28 cellular contexts compared by ENCODE assay signal in the genomic region with DNA sequence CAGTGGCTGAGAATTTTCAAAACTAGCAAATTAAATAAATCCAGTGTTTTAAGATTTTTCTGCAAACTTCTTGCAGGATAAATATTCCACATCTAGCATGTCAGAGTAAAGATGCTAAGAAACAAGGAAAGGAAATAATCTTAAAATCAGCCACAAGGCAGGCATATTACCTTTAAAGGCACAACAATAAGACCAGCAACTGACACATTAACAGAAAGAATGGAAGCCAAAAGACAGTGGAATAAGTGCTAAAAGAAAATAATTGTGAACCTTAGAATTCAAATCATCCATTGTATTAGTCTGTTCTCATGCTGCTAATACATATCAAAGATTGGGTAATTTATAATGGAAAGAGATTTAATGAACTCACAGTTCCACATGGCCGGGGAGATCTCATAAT.
"Had no signal": no experiment of that assay in that cellular context is flagged by ENCODE, and none has a peak within 500 bp of the region (broad histone marks: within the 10 kb centered on the region; RNA-seq: fewer than 3 reads in every experiment).

No MANE protein-coding gene starts in this region.

- H3K9me3 ChIP-seq: ovary, suprapubic skin, testis, transverse colon, uterus had no signal

- H3K79me2 ChIP-seq: parathyroid adenoma had no signal

- H3K9ac ChIP-seq: neural progenitor cell, parathyroid adenoma had no signal

- ATAC-seq: natural killer cell; psoas muscle; right cardiac atrium; sciatic nerve; stimulated activated memory B cell treated with anti-CD40 and anti-IgM and Interleukin-4, amounts not matched to agents 10 μg/mL and 1 μg/mL and 100 μg/mL, for 72 hours; stimulated activated naive CD8-positive, alpha-beta T cell treated with anti-CD3 and anti-CD28 coated beads, Interleukin-15, amount 100 ng/mL, for 72 hours; stimulated activated naive CD8-positive, alpha-beta T cell treated with anti-CD3 and anti-CD28 coated beads, Interleukin-15, Interleukin-2, amounts not matched to agents 100 U/mL and 50 U/mL, for 24 hours; upper lobe of right lung had no signal

- H3K4me3 ChIP-seq: neural progenitor cell, ovary, psoas muscle, skin epidermis, smooth muscle cell, spleen, suprapubic skin, testis, tibial artery, transverse colon, upper lobe of right lung, uterus had no signal

- H3K4me1 ChIP-seq: neural progenitor cell, parathyroid adenoma, psoas muscle, spleen, suprapubic skin, testis, tibial artery, transverse colon, upper lobe of right lung, uterus had no signal

- DNase-seq: natural killer cell; occipital lobe; ovary; posterior cingulate gyrus; psoas muscle; right cardiac atrium; spleen; stimulated activated CD4-positive, alpha-beta T cell treated with anti-CD3 and anti-CD28 coated beads, Interleukin-12 subunit alpha, Interleukin-12 subunit beta, amount 100 ng/mL, for 4 hours; stimulated activated CD4-positive, alpha-beta T cell treated with anti-CD3 and anti-CD28 coated beads, Interleukin-1b, Interleukin-23, amount 100 ng/mL, for 48 hours; stimulated activated CD4-positive, alpha-beta T cell treated with anti-CD3 and anti-CD28 coated beads, Interleukin-4, amount 100 ng/mL, for 1 hour; stimulated activated CD4-positive, alpha-beta T cell treated with anti-CD3 and anti-CD28 coated beads, Interleukin-4, amount 100 ng/mL, for 4 hours; stimulated activated CD8-positive, alpha-beta memory T cell treated with anti-CD3 and anti-CD28 coated beads, Interleukin-4, amount 100 ng/mL, for 48 hours; stimulated activated naive CD4-positive, alpha-beta T cell; stimulated activated naive CD8-positive, alpha-beta T cell treated with anti-CD3 and anti-CD28 coated beads, Interleukin-15, amount 100 ng/mL, for 72 hours; stimulated activated naive CD8-positive, alpha-beta T cell treated with anti-CD3 and anti-CD28 coated beads, Interleukin-15, Interleukin-2, amounts not matched to agents 100 U/mL and 50 U/mL, for 24 hours; substantia nigra; testis; tibial artery; transverse colon; upper lobe of right lung; uterus had no signal

- H3K27ac ChIP-seq: neural progenitor cell, ovary, parathyroid adenoma, psoas muscle, skin epidermis, spleen, suprapubic skin, testis, tibial artery, transverse colon, upper lobe of right lung, uterus had no signal

- H3K36me3 ChIP-seq: neural progenitor cell, ovary, spleen, suprapubic skin, tibial artery, transverse colon, upper lobe of right lung, uterus had no signal

- H3K27me3 ChIP-seq: neural progenitor cell, ovary, spleen, suprapubic skin, testis, tibial artery, transverse colon, upper lobe of right lung, uterus had no signal

- H3K4me2 ChIP-seq: neural progenitor cell, smooth muscle cell had no signal

- H2AFZ ChIP-seq: neural progenitor cell, parathyroid adenoma had no signal
